ENCODE assay signal across 24 cellular contexts in the genomic region with DNA sequence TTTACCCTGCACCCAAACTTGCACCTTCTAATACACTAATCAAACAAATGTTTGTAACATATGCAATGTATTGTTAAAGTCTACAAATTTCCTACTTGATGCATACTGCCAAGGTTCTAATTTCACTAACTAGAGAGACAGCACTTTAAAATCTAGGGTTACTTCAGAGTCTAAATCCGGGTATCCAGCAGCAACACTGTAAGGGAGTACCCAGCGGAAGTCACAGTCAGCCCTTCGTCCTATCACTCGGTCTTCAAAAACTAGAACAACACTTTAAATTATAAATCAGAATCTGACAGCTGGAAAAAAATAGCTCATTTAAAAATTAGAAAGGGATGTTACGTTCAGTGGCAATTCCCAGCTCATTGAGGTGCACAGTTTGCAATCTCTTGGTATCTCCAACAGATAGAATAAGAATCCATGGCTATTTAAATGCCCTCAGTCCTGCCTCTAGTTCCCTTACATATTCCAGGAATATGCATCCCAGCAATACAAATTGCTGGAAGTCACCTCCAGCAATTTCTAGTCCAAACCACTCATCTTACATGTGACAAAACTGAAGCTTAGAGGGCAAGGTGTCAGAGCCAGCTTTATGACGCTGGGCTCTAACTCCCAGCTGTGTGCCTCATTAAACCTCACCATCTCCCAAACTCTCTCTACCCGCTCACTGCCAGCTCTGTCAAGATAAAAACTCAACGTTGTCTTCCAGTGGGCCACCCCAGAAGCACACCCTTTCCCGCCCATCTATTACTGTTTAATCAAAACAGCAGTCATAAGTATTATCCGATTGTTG. TPM values are rescaled to one million over a fixed set of nuclear protein-coding genes. Genes with fewer than 3 reads are reported as not detected.
DNase-seq lines count a peak whose midpoint lies in the region; ATAC-seq, FAIRE-seq and TF ChIP-seq lines count a peak whose summit lies in the region.
"Had no signal": no experiment of that assay in that cellular context is flagged by ENCODE, and none has a peak within 500 bp of the region (broad histone marks: within the 10 kb centered on the region; RNA-seq: fewer than 3 reads in every experiment).

No MANE protein-coding gene starts in this region.

- H3K27me3 Mint-ChIP-seq in CD8-positive, alpha-beta T cell (ENCODE audit: low read depth), result no peaks in the 10 kb centered on the region
- H3K27me3 Mint-ChIP-seq: CD4-positive, alpha-beta T cell had no signal

- TF ChIP-seq EP300 in K562 (IDR thresholded peaks at IDR 0.05; ENCODE audit: low read length), result no peak

- H3K79me2 ChIP-seq in K562 (ENCODE audit: control insufficient read depth, insufficient read depth, low read length), result peaks cover 82% of the 10 kb centered on the region

- no peak overlapping the region for H3K4me3 ChIP-seq in heart left ventricle
- no peak overlapping the region for H3K4me3 ChIP-seq in K562
- H3K4me3 ChIP-seq in CD8-positive, alpha-beta T cell (ENCODE audit: low read depth, low read length), result no peak overlapping the region
- H3K4me3 ChIP-seq: BLaER1, MG63, PC-9 had no signal

- DNase-seq in heart left ventricle, result no peak
- no peak for DNase-seq in Right ventricle myocardium inferior (ENCODE audit: missing footprints)
- DNase-seq in K562 (ENCODE audit: extremely low read depth in 1 of 4, low spot score in 3 of 4), result no peak
- peak; percentile 51 for DNase-seq in left kidney (ENCODE audit: low read depth, low spot score)
- no peak for DNase-seq in GM19238 (ENCODE audit: insufficient read length, low spot score)
- DNase-seq in CD8-positive, alpha-beta T cell, result no peak
- DNase-seq: CD4-positive, alpha-beta T cell; COR-L47; Kasumi-1; MG63; NCI-H1694; NCI-H2029 treated with DMSO at 0.1 percent for 48 hours; NCI-H446 treated with DMSO at 0.1 percent for 48 hours; NCI-H526; NCI-H82; NK-92 treated with Interleukin-12 subunit alpha and Interleukin-12 subunit beta, amount 100 ng/mL, for 24 hours; PC-9; SHP77 had no signal

- POLR2A ChIA-PET in K562 (lab: Yijun Ruan, JAX), result interaction anchor here (0.8 to 1.4 kb wide), 3 partner anchors 8 to 11 kb away, joined by 3 to 5 read pairs (median 3); no protein-coding TSS in a partner anchor
- POLR2A ChIA-PET in CD8-positive, alpha-beta T cell (lab: Charles Lee), result interaction anchor here (1.5 kb wide), 1 partner anchor 9 kb away, joined by 4 read pairs; a partner anchor contains a TSS

- no peak for TF ChIP-seq CTCF in heart left ventricle (IDR thresholded peaks at IDR 0.05)
- no peak for TF ChIP-seq CTCF in K562 (IDR thresholded peaks at IDR 0.05 in 2 of 3, conservative IDR thresholded peaks at IDR 0.05 in 1 of 3; ENCODE audit: insufficient read depth in 2 of 3, low read depth in 1 of 3, low read length in 3 of 3)
- TF ChIP-seq CTCF in CD8-positive, alpha-beta T cell (IDR thresholded peaks at IDR 0.05), result no peak

- H3K36me3 Mint-ChIP-seq in CD8-positive, alpha-beta T cell, result peaks cover 13% of the 10 kb centered on the region

- CTCF ChIA-PET in K562 (lab: Yijun Ruan, JAX; ENCODE audit: low intra/inter-chr PET ratio), result no interaction called here
- CTCF ChIA-PET in CD8-positive, alpha-beta T cell (lab: Charles Lee), result interaction anchor here (0.8 kb wide), 1 partner anchor 10 kb away, joined by 3 read pairs; no protein-coding TSS in a partner anchor

- FAIRE-seq in K562 (lab: Jason Lieb, UNC), result no peak
- FAIRE-seq: A204.1, G401.6, H54, HepG2 had no signal

- H3K9me1 ChIP-seq in K562 (ENCODE audit: control insufficient read depth, insufficient read depth, low read length), result no peaks in the 10 kb centered on the region

- H3K4me3 Mint-ChIP-seq in CD8-positive, alpha-beta T cell, result no peak overlapping the region
- H3K4me3 Mint-ChIP-seq: CD4-positive, alpha-beta T cell had no signal

- 55 to 58% (median 56%) methylated on average over 10 of the region's 10 CpGs for WGBS in heart left ventricle, 4 donors
- 72% methylated on average over 10 of the region's 10 CpGs for WGBS in K562 (ENCODE audit: insufficient coverage, low coverage, missing lambda C conversion rate)

- no peaks in the 10 kb centered on the region for H3K27me3 ChIP-seq in heart left ventricle
- no peaks in the 10 kb centered on the region for H3K27me3 ChIP-seq in K562 (ENCODE audit: control insufficient read depth in 2 of 2, insufficient read depth in 2 of 2, low read length in 2 of 2)
- H3K27me3 ChIP-seq in CD8-positive, alpha-beta T cell (ENCODE audit: insufficient read depth, low read length), result no peaks in the 10 kb centered on the region
- H3K27me3 ChIP-seq: BLaER1 had no signal

- ATAC-seq in heart left ventricle, result peak in 3 of 4 donors; percentile 54 to 81 (median 59)
- no peak for ATAC-seq in Right ventricle myocardium inferior
- no peak for ATAC-seq in K562
- no peak for ATAC-seq in CD8-positive, alpha-beta T cell
- ATAC-seq in GM21529 (IDR thresholded peaks at IDR 0.05; ENCODE audit: unreplicated experiment), result no peak
- ATAC-seq: HepG2 had no signal

- H3K27ac ChIP-seq in heart left ventricle, result peak overlapping the region in 7 of 12 donors; percentile 39 to 59 (median 50)
- H3K27ac ChIP-seq in K562 (ENCODE audit: extremely low read depth, low read depth, low read length), result no peak overlapping the region
- no peak overlapping the region for H3K27ac ChIP-seq in CD8-positive, alpha-beta T cell (ENCODE audit: low read depth, low read length)
- H3K27ac ChIP-seq: BLaER1, PC-9 had no signal

- H4K20me1 ChIP-seq in K562 (replicated peaks; ENCODE audit: control insufficient read depth, insufficient read depth, low read length), result peaks cover 25% of the 10 kb centered on the region
- H4K20me1 ChIP-seq: BLaER1 had no signal

- in situ Hi-C loops in K562 (cut with MboI), result no loop called here

- H3K4me1 ChIP-seq in heart left ventricle (peaks cover 0 to 42% (median 10%) of the 10 kb centered on the region in 12 donors), K562 (replicated peaks in 1 of 2; ENCODE audit: control insufficient read depth in 2 of 2, insufficient read depth in 2 of 2, low read length in 2 of 2) (peaks cover 7 to 23% of the 10 kb centered on the region in 2 experiments; a peak in 4 of 5 replicates)
- H3K4me1 ChIP-seq in CD8-positive, alpha-beta T cell (ENCODE audit: insufficient read depth, low read length), result peaks cover 36% of the 10 kb centered on the region

- peaks cover 49% of the 10 kb centered on the region for H3K4me1 Mint-ChIP-seq in CD8-positive, alpha-beta T cell (ENCODE audit: low read depth)

- H3K27ac Mint-ChIP-seq in CD8-positive, alpha-beta T cell, result no peak overlapping the region
- H3K27ac Mint-ChIP-seq: CD4-positive, alpha-beta T cell had no signal

- TF ChIP-seq POLR2A in heart left ventricle (IDR thresholded peaks at IDR 0.05), result no peak
- no peak for TF ChIP-seq POLR2A in K562 (conservative IDR thresholded peaks at IDR 0.05)

- H3K9ac ChIP-seq in K562 (ENCODE audit: insufficient read depth in 1 of 2, low read depth in 2 of 2, low read length in 2 of 2), result peak overlapping the region in 1 of 2 experiments; percentile 61; a peak in 1 of 4 replicates
- H3K9ac ChIP-seq: BLaER1 had no signal

- H3K9me3 ChIP-seq in heart left ventricle (no peaks in the 10 kb centered on the region), K562 (replicated peaks; ENCODE audit: control insufficient read depth, insufficient read depth, low read depth, low read length) (no peaks in the 10 kb centered on the region)
- no peaks in the 10 kb centered on the region for H3K9me3 ChIP-seq in CD8-positive, alpha-beta T cell (ENCODE audit: low read length)
- H3K9me3 ChIP-seq: BLaER1, MG63 had no signal

- H3K4me2 ChIP-seq in K562 (ENCODE audit: insufficient read depth, low read length), result no peak overlapping the region
- H3K4me2 ChIP-seq: BLaER1, PC-9 had no signal

- H2AFZ ChIP-seq in K562 (ENCODE audit: low read depth, low read length), result no peak overlapping the region
- H2AFZ ChIP-seq: PC-9 had no signal

- H3K36me3 ChIP-seq in heart left ventricle, result no peaks in the 10 kb centered on the region
- no peaks in the 10 kb centered on the region for H3K36me3 ChIP-seq in K562 (ENCODE audit: control insufficient read depth, insufficient read depth, low read length)
- no peaks in the 10 kb centered on the region for H3K36me3 ChIP-seq in CD8-positive, alpha-beta T cell (ENCODE audit: insufficient read depth, low read length)
- H3K36me3 ChIP-seq: BLaER1, MG63 had no signal

- no TSS peak for BruUV-seq in K562 (replicated peaks; lab: Mats Ljungman, UMichigan)

- intact Hi-C loops in heart left ventricle (cut with DNase I) (loop anchor here in 5 of 10 donors (5.0 to 10.0 kb wide), 5 partner anchors 35 to 127 kb away; no protein-coding TSS in a partner anchor), Right ventricle myocardium inferior (cut with DNase I) (no loop called here), K562 (cut with micrococcal nuclease) (loop anchor here (2.0 to 10.0 kb wide), 2 partner anchors 77 to 123 kb away; no protein-coding TSS in a partner anchor)
- intact Hi-C loops in CD8-positive, alpha-beta T cell (cut with DNase I, micrococcal nuclease), result loop anchor here in 1 of 2 experiments (10.0 kb wide), 1 partner anchor 1677 kb away; a partner anchor contains a TSS

- no peak for TF ChIP-seq RAD21 in K562 (CRISPR knock-in tag; conservative IDR thresholded peaks at IDR 0.05 in 1 of 2, IDR thresholded peaks at IDR 0.05 in 1 of 2)

- no peaks in the 10 kb centered on the region for H3K9me3 Mint-ChIP-seq in CD8-positive, alpha-beta T cell
- H3K9me3 Mint-ChIP-seq: CD4-positive, alpha-beta T cell had no signal

RNA-seq across cellular contexts. Expression of a gene that starts 8.1 kb away (rescaled TPM):
- total RNA-seq in heart left ventricle (10 to 100 TPM; 12.3 to 51.6 (median 32.4) TPM), Right ventricle myocardium inferior (29.1 TPM), K562 (2014; rRNA removed) (24.7 and 27.0 TPM in 2 replicates), K562 (2014; rRNA removed; fragmentation: Illumina TruSeq; extraction: Trizol) (24.2 and 29.6 TPM in 2 replicates), K562 (2015; rRNA removed; fragmentation: Illumina TruSeq; extraction: Trizol) (23.5 and 27.3 TPM in 2 replicates), K562 (2021) (34.2 and 38.8 TPM in 2 replicates)
- polyA plus RNA-seq in heart left ventricle (10 to 100 TPM; 12.5 to 19.2 TPM), K562 (2011; rRNA removed) (23.1 and 29.7 TPM in 2 replicates), K562 (2014; fragmentation: Illumina TruSeq; extraction: Trizol) (39.0 and 41.2 TPM in 2 replicates), K562 (2014; fragmentation: Nextera tagmentation; extraction: Ambion mirVana) (1 to 10 TPM; 6.6 to 6.8 TPM), K562 (2014; rRNA removed) (22.2 and 22.3 TPM in 2 replicates)
- total RNA-seq in K562 (2011; cell fraction: chromatin; rRNA removed; ENCODE audit: low replicate concordance), result 52.4 and 113 TPM in 2 replicates
- 18.5 and 29.7 TPM in 2 replicates for total RNA-seq in K562 (2011; cell fraction: nucleolus; rRNA removed)
- 43.6 and 75.6 TPM in 2 replicates for total RNA-seq in K562 (2011; cell fraction: nucleoplasm; rRNA removed)
- polyA plus RNA-seq in K562 (2011; cell fraction: cytosol; rRNA removed), result 8.2 and 12.3 TPM in 2 replicates
- 58.7 and 77.6 TPM in 2 replicates for polyA plus RNA-seq in K562 (2011; cell fraction: nucleus; rRNA removed)
- 25.2 and 29.4 TPM in 2 replicates for polyA plus RNA-seq in K562 (2012)
- polyA minus RNA-seq in K562 (2011; rRNA and poly(A)+ RNA removed), result 48.4 and 50.0 TPM in 2 replicates
- polyA minus RNA-seq in K562 (2011; cell fraction: cytosol; rRNA and poly(A)+ RNA removed), result 15.6 and 16.9 TPM in 2 replicates
- polyA minus RNA-seq in K562 (2011; cell fraction: nucleus; rRNA and poly(A)+ RNA removed), result 39.2 and 45.5 TPM in 2 replicates
- total RNA-seq in CD8-positive, alpha-beta T cell, result 10 to 100 TPM; 60.8 to 65.1 TPM

Comparison
In these comparisons a context has a peak if more than half of its experiments do, and no peak if none do; other contexts are left out.
1. ATAC-seq: peak in heart left ventricle (3 of 4); none in Right ventricle myocardium inferior (single experiment), K562 (single experiment), CD8-positive, alpha-beta T cell (single experiment) and GM21529 (single experiment).
2. H3K27ac ChIP-seq: peak in heart left ventricle (7 of 12); none in K562 (single experiment) and CD8-positive, alpha-beta T cell (single experiment).